Comparison of ENCODE assay signal across 1 cellular context in the genomic region with DNA sequence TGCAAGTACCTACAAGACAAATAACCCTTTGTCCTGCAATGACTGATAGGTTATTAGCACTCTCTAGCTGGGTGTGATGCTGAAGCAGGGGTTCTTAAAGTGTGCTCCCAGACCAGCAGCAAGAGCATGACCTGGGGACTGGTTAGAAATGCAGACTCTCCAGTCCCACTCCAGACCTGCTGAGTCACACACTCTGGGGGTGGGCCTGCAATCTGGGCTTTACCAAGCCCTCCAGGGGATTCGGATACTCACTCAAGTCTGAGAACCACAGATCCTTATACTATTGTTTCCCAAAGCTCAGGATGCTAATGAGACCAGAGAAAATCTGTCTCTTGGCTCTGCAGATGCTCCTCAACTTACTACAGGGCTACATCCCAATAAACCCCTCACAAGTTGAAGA.
TF ChIP-seq lines count a peak whose summit lies in the region.

No MANE protein-coding gene starts in this region.

TF ChIP-seq in GM23338, 12 proteins besides CTCF, POLR2A, EP300 and RAD21 (continued from another document):
- TF ChIP-seq, protein P1, sequence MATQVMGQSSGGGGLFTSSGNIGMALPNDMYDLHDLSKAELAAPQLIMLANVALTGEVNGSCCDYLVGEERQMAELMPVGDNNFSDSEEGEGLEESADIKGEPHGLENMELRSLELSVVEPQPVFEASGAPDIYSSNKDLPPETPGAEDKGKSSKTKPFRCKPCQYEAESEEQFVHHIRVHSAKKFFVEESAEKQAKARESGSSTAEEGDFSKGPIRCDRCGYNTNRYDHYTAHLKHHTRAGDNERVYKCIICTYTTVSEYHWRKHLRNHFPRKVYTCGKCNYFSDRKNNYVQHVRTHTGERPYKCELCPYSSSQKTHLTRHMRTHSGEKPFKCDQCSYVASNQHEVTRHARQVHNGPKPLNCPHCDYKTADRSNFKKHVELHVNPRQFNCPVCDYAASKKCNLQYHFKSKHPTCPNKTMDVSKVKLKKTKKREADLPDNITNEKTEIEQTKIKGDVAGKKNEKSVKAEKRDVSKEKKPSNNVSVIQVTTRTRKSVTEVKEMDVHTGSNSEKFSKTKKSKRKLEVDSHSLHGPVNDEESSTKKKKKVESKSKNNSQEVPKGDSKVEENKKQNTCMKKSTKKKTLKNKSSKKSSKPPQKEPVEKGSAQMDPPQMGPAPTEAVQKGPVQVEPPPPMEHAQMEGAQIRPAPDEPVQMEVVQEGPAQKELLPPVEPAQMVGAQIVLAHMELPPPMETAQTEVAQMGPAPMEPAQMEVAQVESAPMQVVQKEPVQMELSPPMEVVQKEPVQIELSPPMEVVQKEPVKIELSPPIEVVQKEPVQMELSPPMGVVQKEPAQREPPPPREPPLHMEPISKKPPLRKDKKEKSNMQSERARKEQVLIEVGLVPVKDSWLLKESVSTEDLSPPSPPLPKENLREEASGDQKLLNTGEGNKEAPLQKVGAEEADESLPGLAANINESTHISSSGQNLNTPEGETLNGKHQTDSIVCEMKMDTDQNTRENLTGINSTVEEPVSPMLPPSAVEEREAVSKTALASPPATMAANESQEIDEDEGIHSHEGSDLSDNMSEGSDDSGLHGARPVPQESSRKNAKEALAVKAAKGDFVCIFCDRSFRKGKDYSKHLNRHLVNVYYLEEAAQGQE (IDR thresholded peaks at IDR 0.05; ENCODE audit: unreplicated experiment), result no peak
- TF ChIP-seq STAT1 (IDR thresholded peaks at IDR 0.05; ENCODE audit: unreplicated experiment) (no peak), EZH2 (IDR thresholded peaks at IDR 0.05; ENCODE audit: low read depth, unreplicated experiment) (no peak), NANOG (IDR thresholded peaks at IDR 0.05; ENCODE audit: borderline replicate concordance) (no peak)
- TF ChIP-seq, protein P2, sequence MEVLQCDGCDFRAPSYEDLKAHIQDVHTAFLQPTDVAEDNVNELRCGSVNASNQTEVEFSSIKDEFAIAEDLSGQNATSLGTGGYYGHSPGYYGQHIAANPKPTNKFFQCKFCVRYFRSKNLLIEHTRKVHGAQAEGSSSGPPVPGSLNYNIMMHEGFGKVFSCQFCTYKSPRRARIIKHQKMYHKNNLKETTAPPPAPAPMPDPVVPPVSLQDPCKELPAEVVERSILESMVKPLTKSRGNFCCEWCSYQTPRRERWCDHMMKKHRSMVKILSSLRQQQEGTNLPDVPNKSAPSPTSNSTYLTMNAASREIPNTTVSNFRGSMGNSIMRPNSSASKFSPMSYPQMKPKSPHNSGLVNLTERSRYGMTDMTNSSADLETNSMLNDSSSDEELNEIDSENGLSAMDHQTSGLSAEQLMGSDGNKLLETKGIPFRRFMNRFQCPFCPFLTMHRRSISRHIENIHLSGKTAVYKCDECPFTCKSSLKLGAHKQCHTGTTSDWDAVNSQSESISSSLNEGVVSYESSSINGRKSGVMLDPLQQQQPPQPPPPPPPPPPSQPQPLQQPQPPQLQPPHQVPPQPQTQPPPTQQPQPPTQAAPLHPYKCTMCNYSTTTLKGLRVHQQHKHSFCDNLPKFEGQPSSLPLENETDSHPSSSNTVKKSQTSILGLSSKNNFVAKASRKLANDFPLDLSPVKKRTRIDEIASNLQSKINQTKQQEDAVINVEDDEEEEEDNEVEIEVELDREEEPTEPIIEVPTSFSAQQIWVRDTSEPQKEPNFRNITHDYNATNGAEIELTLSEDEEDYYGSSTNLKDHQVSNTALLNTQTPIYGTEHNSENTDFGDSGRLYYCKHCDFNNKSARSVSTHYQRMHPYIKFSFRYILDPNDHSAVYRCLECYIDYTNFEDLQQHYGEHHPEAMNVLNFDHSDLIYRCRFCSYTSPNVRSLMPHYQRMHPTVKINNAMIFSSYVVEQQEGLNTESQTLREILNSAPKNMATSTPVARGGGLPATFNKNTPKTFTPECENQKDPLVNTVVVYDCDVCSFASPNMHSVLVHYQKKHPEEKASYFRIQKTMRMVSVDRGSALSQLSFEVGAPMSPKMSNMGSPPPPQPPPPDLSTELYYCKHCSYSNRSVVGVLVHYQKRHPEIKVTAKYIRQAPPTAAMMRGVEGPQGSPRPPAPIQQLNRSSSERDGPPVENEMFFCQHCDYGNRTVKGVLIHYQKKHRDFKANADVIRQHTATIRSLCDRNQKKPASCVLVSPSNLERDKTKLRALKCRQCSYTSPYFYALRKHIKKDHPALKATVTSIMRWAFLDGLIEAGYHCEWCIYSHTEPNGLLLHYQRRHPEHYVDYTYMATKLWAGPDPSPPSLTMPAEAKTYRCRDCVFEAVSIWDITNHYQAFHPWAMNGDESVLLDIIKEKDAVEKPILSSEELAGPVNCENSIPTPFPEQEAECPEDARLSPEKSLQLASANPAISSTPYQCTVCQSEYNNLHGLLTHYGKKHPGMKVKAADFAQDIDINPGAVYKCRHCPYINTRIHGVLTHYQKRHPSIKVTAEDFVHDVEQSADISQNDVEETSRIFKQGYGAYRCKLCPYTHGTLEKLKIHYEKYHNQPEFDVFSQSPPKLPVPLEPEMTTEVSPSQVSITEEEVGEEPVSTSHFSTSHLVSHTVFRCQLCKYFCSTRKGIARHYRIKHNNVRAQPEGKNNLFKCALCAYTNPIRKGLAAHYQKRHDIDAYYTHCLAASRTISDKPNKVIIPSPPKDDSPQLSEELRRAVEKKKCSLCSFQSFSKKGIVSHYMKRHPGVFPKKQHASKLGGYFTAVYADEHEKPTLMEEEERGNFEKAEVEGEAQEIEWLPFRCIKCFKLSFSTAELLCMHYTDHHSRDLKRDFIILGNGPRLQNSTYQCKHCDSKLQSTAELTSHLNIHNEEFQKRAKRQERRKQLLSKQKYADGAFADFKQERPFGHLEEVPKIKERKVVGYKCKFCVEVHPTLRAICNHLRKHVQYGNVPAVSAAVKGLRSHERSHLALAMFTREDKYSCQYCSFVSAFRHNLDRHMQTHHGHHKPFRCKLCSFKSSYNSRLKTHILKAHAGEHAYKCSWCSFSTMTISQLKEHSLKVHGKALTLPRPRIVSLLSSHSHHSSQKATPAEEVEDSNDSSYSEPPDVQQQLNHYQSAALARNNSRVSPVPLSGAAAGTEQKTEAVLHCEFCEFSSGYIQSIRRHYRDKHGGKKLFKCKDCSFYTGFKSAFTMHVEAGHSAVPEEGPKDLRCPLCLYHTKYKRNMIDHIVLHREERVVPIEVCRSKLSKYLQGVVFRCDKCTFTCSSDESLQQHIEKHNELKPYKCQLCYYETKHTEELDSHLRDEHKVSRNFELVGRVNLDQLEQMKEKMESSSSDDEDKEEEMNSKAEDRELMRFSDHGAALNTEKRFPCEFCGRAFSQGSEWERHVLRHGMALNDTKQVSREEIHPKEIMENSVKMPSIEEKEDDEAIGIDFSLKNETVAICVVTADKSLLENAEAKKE (CRISPR knock-in tag; IDR thresholded peaks at IDR 0.05), result no peak
